Comparison of ENCODE assay signal across 8 cellular contexts in the genomic region with DNA sequence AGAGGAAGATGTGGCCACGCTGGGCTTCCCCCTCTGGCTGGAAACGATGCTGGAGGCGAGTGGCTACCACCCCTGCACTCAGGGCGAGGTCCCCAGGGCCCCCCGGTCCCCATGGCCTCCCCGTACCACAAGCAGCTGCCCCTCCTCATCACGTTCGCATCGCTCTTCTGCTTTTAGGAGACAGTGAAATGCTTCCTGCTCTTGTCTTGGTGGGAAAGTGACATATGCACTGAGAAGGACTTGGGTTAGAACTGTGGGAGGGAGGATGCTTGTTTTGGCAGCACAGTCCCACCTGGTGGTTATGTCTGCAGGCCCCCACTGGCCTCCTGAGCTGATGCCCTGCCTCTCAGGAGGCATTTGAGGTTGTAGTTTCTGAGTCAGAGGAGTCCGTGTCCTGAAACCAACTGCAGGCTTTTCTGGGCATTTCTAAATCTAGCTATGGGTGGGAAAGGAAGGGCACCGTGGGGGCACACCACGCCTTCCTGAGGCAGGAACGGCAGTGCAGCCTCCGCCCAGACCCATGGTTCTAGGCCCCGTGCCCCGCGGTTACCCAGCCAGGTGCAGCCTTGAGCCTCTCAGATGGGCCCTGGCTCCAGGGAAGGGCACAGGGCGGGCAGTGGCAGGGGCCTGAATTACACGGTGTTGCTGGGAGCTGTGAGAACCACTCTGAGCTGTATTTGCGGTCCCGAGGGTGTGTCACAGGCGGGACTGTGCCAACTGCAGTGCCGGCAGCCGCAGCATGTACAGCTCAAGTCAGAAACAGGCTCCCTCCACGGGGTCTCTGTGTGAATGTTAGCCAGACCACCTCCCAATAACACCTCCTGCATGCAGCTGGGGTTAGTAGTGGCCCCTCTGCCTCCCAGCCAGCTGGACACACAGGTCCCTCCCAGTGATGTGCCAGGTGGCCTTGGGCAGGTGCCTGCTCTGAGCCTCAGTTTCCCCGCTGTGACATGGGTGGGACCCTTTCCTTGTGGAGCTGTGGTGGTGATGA.
DNase-seq lines count a peak whose midpoint lies in the region; ATAC-seq lines count a peak whose summit lies in the region.

No MANE protein-coding gene starts in this region.

- H3K4me1 ChIP-seq in BLaER1 treated with 17β-estradiol and CSF1 and Interleukin-3, amounts not matched to agents 10 nM and 100 nM = peaks cover 27 to 96% (median 91%) of the 10 kb centered on the region in 10 experiments

- peaks cover 0 to 4% of the 10 kb centered on the region in 2 donors for H3K27me3 Mint-ChIP-seq in T-cell
- peaks cover 0 to 5% of the 10 kb centered on the region in 2 donors for H3K27me3 Mint-ChIP-seq in natural killer cell treated with Interleukin-12 subunit alpha and Interleukin-12 subunit beta and Interleukin-15 and Interleukin-18, amount 100 ng/mL, for 72 hours
- peaks cover 3% of the 10 kb centered on the region for H3K27me3 Mint-ChIP-seq in activated naive CD4-positive, alpha-beta T cell treated with anti-CD3 and anti-CD28 coated beads, Interleukin-2, amount 10 ng/mL, durations not matched to agents 7 days and 5 days

- peak overlapping the region in 7 of 11 experiments; percentile 14 to 65 (median 50); a peak in 14 of 22 replicates for H3K27ac ChIP-seq in BLaER1 treated with 17β-estradiol and CSF1 and Interleukin-3, amounts not matched to agents 10 nM and 100 nM

- H3K4me3 ChIP-seq in BLaER1 treated with 17β-estradiol and CSF1 and Interleukin-3, amounts not matched to agents 10 nM and 100 nM = peak overlapping the region in 5 of 10 experiments; percentile 12 to 53 (median 22); a peak in 7 of 20 replicates

- H3K36me3 Mint-ChIP-seq in T-cell = no peaks in the 10 kb centered on the region
- H3K36me3 Mint-ChIP-seq in natural killer cell treated with Interleukin-12 subunit alpha and Interleukin-12 subunit beta and Interleukin-15 and Interleukin-18, amount 100 ng/mL, for 72 hours = no peaks in the 10 kb centered on the region
- H3K36me3 Mint-ChIP-seq in activated naive CD4-positive, alpha-beta T cell treated with anti-CD3 and anti-CD28 coated beads, Interleukin-2, amount 10 ng/mL, durations not matched to agents 7 days and 5 days = no peaks in the 10 kb centered on the region

- H3K9me3 Mint-ChIP-seq in T-cell = no peaks in the 10 kb centered on the region
- no peaks in the 10 kb centered on the region for H3K9me3 Mint-ChIP-seq in natural killer cell treated with Interleukin-12 subunit alpha and Interleukin-12 subunit beta and Interleukin-15 and Interleukin-18, amount 100 ng/mL, for 72 hours
- H3K9me3 Mint-ChIP-seq in activated naive CD4-positive, alpha-beta T cell treated with anti-CD3 and anti-CD28 coated beads, Interleukin-2, amount 10 ng/mL, durations not matched to agents 7 days and 5 days = no peaks in the 10 kb centered on the region

- peaks cover 0 to 63% (median 19%) of the 10 kb centered on the region in 11 experiments; a peak in 16 of 22 replicates for H4K20me1 ChIP-seq in BLaER1 treated with 17β-estradiol and CSF1 and Interleukin-3, amounts not matched to agents 10 nM and 100 nM

- DNase-seq in T-cell = peak in 2 of 34 experiments; percentile 0 to 24
- DNase-seq in natural killer cell treated with Interleukin-12 subunit alpha and Interleukin-12 subunit beta and Interleukin-15 and Interleukin-18, amount 100 ng/mL, for 72 hours (ENCODE audit: low spot score) = no peak
- no peak for DNase-seq in NCI-H510A (lab: John Stamatoyannopoulos, UW)
- DNase-seq in activated naive CD4-positive, alpha-beta T cell treated with anti-CD3 and anti-CD28 coated beads, Interleukin-2, amount 10 ng/mL, durations not matched to agents 7 days and 5 days = no peak
- DNase-seq in NCI-H2081 treated with DMSO at 0.1 percent for 48 hours (lab: John Stamatoyannopoulos, UW) = no peak

- no peaks in the 10 kb centered on the region for H3K36me3 ChIP-seq in BLaER1 treated with 17β-estradiol and CSF1 and Interleukin-3, amounts not matched to agents 10 nM and 100 nM

- H3K4me3 Mint-ChIP-seq in T-cell = peak overlapping the region in 2 of 3 donors; percentile 15 to 32
- H3K4me3 Mint-ChIP-seq in natural killer cell treated with Interleukin-12 subunit alpha and Interleukin-12 subunit beta and Interleukin-15 and Interleukin-18, amount 100 ng/mL, for 72 hours = peak overlapping the region; percentile 21
- no peak overlapping the region for H3K4me3 Mint-ChIP-seq in activated naive CD4-positive, alpha-beta T cell treated with anti-CD3 and anti-CD28 coated beads, Interleukin-2, amount 10 ng/mL, durations not matched to agents 7 days and 5 days

- peak overlapping the region; percentile 68 to 99 (median 93) for H3K4me2 ChIP-seq in BLaER1 treated with 17β-estradiol and CSF1 and Interleukin-3, amounts not matched to agents 10 nM and 100 nM

- ATAC-seq in GM19025 (IDR thresholded peaks at IDR 0.05; ENCODE audit: low read depth, unreplicated experiment) = peak; percentile 68
- ATAC-seq in HG03066 (IDR thresholded peaks at IDR 0.05; ENCODE audit: low read depth, unreplicated experiment) = peak; percentile 58
- ATAC-seq in T-cell (replicated peaks in 1 of 4) = peak in 3 of 4 experiments; percentile 18 to 46 (median 26)
- ATAC-seq in natural killer cell treated with Interleukin-12 subunit alpha and Interleukin-12 subunit beta and Interleukin-15 and Interleukin-18, amount 100 ng/mL, for 72 hours = peak; percentile 7 to 29

- no peak overlapping the region for H3K27ac Mint-ChIP-seq in T-cell
- H3K27ac Mint-ChIP-seq in natural killer cell treated with Interleukin-12 subunit alpha and Interleukin-12 subunit beta and Interleukin-15 and Interleukin-18, amount 100 ng/mL, for 72 hours = no peak overlapping the region
- no peak overlapping the region for H3K27ac Mint-ChIP-seq in activated naive CD4-positive, alpha-beta T cell treated with anti-CD3 and anti-CD28 coated beads, Interleukin-2, amount 10 ng/mL, durations not matched to agents 7 days and 5 days

- POLR2A ChIA-PET in T-cell (lab: Charles Lee) = no interaction called here

- no peaks in the 10 kb centered on the region for H3K9me3 ChIP-seq in BLaER1 treated with 17β-estradiol and CSF1 and Interleukin-3, amounts not matched to agents 10 nM and 100 nM (replicated peaks in 1 of 11)

- peak overlapping the region in 8 of 11 experiments; percentile 6 to 59 (median 44); a peak in 14 of 22 replicates for H3K9ac ChIP-seq in BLaER1 treated with 17β-estradiol and CSF1 and Interleukin-3, amounts not matched to agents 10 nM and 100 nM

- CTCF ChIA-PET in T-cell (lab: Charles Lee) = no interaction called here
- CTCF ChIA-PET in activated naive CD4-positive, alpha-beta T cell treated with anti-CD3 and anti-CD28 coated beads, Interleukin-2, amount 10 ng/mL, durations not matched to agents 7 days and 5 days (lab: Charles Lee) = interaction anchor here (3.9 kb wide), 1 partner anchor 12 kb away, joined by 15 read pairs; no protein-coding TSS in a partner anchor

- H3K27me3 ChIP-seq in BLaER1 treated with 17β-estradiol and CSF1 and Interleukin-3, amounts not matched to agents 10 nM and 100 nM = peaks cover 0 to 79% (median 8%) of the 10 kb centered on the region in 11 experiments; a peak in 12 of 22 replicates

- peaks cover 0 to 14% (median 4%) of the 10 kb centered on the region in 3 donors for H3K4me1 Mint-ChIP-seq in T-cell
- peaks cover 8 to 11% of the 10 kb centered on the region in 2 donors for H3K4me1 Mint-ChIP-seq in natural killer cell treated with Interleukin-12 subunit alpha and Interleukin-12 subunit beta and Interleukin-15 and Interleukin-18, amount 100 ng/mL, for 72 hours (ENCODE audit: low read depth in 2 of 2)
- H3K4me1 Mint-ChIP-seq in activated naive CD4-positive, alpha-beta T cell treated with anti-CD3 and anti-CD28 coated beads, Interleukin-2, amount 10 ng/mL, durations not matched to agents 7 days and 5 days = no peaks in the 10 kb centered on the region

Comparison
In these comparisons a context has a peak if more than half of its experiments do, and no peak if none do; other contexts are left out.
1. ATAC-seq: peak in every context shown above with its lines; median percentile 68 in GM19025; 58 in HG03066; 26 in T-cell; 18 in natural killer cell treated with Interleukin-12 subunit alpha and Interleukin-12 subunit beta and Interleukin-15 and Interleukin-18, amount 100 ng/mL, for 72 hours.